ENCODE assay signal across 22 cellular contexts in the genomic region with DNA sequence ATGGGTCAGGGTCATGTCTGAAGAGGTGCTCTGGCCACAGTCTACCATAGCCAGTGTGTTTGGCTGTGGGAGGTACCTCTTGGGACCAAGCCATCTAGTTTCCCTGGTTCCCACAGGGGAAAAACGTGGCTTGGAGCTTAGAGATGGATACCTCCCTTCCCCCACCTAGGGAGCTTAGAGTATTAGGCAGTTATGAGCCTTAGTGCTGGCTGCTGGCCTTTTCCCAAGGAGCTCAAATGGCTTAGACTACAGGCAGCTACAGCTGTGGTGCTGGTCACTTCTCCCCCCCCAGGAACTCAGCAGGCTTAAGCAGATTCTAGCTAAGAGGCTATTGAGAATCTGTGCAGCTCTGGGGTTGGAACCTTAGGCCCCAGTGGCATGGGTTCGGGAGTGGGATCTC.
DNase-seq lines count a peak whose midpoint lies in the region; TF ChIP-seq lines count a peak whose summit lies in the region.
"Had no signal": no experiment of that assay in that cellular context is flagged by ENCODE, and none has a peak within 500 bp of the region (broad histone marks: within the 10 kb centered on the region; RNA-seq: fewer than 3 reads in every experiment).

No MANE protein-coding gene starts in this region.

- no peak overlapping the region for H2AK5ac ChIP-seq in mesendoderm (ENCODE audit: low read length)

- no peaks in the 10 kb centered on the region for H3K36me3 ChIP-seq in WERI-Rb-1
- H3K36me3 ChIP-seq in mesendoderm (ENCODE audit: control insufficient read depth, insufficient read depth, low read length), result no peaks in the 10 kb centered on the region
- H3K36me3 ChIP-seq: BE2C; BLaER1 treated with 17β-estradiol and CSF1 and Interleukin-3, amounts not matched to agents 10 nM and 100 nM had no signal

- H2BK5ac ChIP-seq in mesendoderm (ENCODE audit: low read length), result no peak overlapping the region

- no peaks in the 10 kb centered on the region for H3K79me1 ChIP-seq in mesendoderm (ENCODE audit: low read length)

- no peak overlapping the region for H3K4ac ChIP-seq in mesendoderm (ENCODE audit: low read depth, low read length)

- H3K4me3 ChIP-seq in WERI-Rb-1 (ENCODE audit: low read depth, low read length) (no peak overlapping the region), retinal pigment epithelial cell (ENCODE audit: low read length) (no peak overlapping the region), mesendoderm (ENCODE audit: low read length) (no peak overlapping the region)
- H3K4me3 ChIP-seq: A549; BLaER1 treated with 17β-estradiol and CSF1 and Interleukin-3, amounts not matched to agents 10 nM and 100 nM; GM12878; GM23338 had no signal

- H3K56ac ChIP-seq in mesendoderm (ENCODE audit: low read length), result no peak overlapping the region

- H3K4me1 ChIP-seq in mesendoderm (ENCODE audit: control insufficient read depth, low read depth, low read length), result no peaks in the 10 kb centered on the region
- H3K4me1 ChIP-seq: BE2C; BLaER1 treated with 17β-estradiol and CSF1 and Interleukin-3, amounts not matched to agents 10 nM and 100 nM had no signal

- no peak overlapping the region for H3K9ac ChIP-seq in mesendoderm (ENCODE audit: low read length)
- H3K9ac ChIP-seq: BLaER1 treated with 17β-estradiol and CSF1 and Interleukin-3, amounts not matched to agents 10 nM and 100 nM had no signal

- H3K9me3 ChIP-seq in WERI-Rb-1 (ENCODE audit: severe bottlenecking), result no peaks in the 10 kb centered on the region
- H3K9me3 ChIP-seq: BE2C; BLaER1 treated with 17β-estradiol and CSF1 and Interleukin-3, amounts not matched to agents 10 nM and 100 nM had no signal

- H4K8ac ChIP-seq in mesendoderm (ENCODE audit: low read depth, low read length), result no peak overlapping the region

- no CpG with 5 or more reads among the region's 2 CpGs for WGBS in mesendoderm (ENCODE audit: extremely low coverage, insufficient coverage, low lambda C conversion rate)

- H2BK120ac ChIP-seq in mesendoderm (ENCODE audit: low read depth, low read length), result no peak overlapping the region

- H3K79me2 ChIP-seq in mesendoderm (ENCODE audit: control insufficient read depth, insufficient read depth, low read length), result no peaks in the 10 kb centered on the region

- H3K27ac ChIP-seq in WERI-Rb-1, result no peak overlapping the region
- no peak overlapping the region for H3K27ac ChIP-seq in mesendoderm (ENCODE audit: low read depth, low read length)
- H3K27ac ChIP-seq: A549; BLaER1 treated with 17β-estradiol and CSF1 and Interleukin-3, amounts not matched to agents 10 nM and 100 nM had no signal

- no peak overlapping the region for H3K4me2 ChIP-seq in mesendoderm (ENCODE audit: low read length)
- H3K4me2 ChIP-seq: A549; BLaER1 treated with 17β-estradiol and CSF1 and Interleukin-3, amounts not matched to agents 10 nM and 100 nM; GM23338 had no signal

- no peak overlapping the region for H3K23ac ChIP-seq in mesendoderm (ENCODE audit: low read length)

- no peak overlapping the region for H3K18ac ChIP-seq in mesendoderm (ENCODE audit: low read length)

- TF ChIP-seq CTCF in WERI-Rb-1 (IDR thresholded peaks at IDR 0.05; ENCODE audit: low read depth, low read length), result no peak
- no peak for TF ChIP-seq CTCF in retinal pigment epithelial cell (conservative IDR thresholded peaks at IDR 0.05; ENCODE audit: low read depth, low read length)

- peak; percentile 93 for DNase-seq in NCI-H82 (lab: John Stamatoyannopoulos, UW)
- DNase-seq in WERI-Rb-1, result peak; percentile 87
- DNase-seq in retinal pigment epithelial cell (ENCODE audit: low read depth), result peak; percentile 90
- DNase-seq in mesendoderm, result no peak
- no peak for DNase-seq in NCI-H1105 (lab: John Stamatoyannopoulos, UW)
- no peak for DNase-seq in activated CD4-positive, alpha-beta T cell treated with anti-CD3 and anti-CD28 coated beads for 48 hours
- DNase-seq: 8988T; ACHN; AML-193; BE2C; CD4-positive, alpha-beta T cell; CD8-positive, alpha-beta memory T cell; DMS 273 treated with DMSO at 0.1 percent for 48 hours; DMS79; EL; GDM1; H7; HCEC 1CT had no signal

- H4K5ac ChIP-seq in mesendoderm (ENCODE audit: low read length), result no peak overlapping the region

- H3K27me3 ChIP-seq in WERI-Rb-1 (ENCODE audit: insufficient read depth, low read depth, severe bottlenecking) (no peaks in the 10 kb centered on the region), mesendoderm (ENCODE audit: insufficient read depth, low read length, poor library complexity) (no peaks in the 10 kb centered on the region)
- H3K27me3 ChIP-seq: BE2C; BLaER1 treated with 17β-estradiol and CSF1 and Interleukin-3, amounts not matched to agents 10 nM and 100 nM had no signal

- H2BK15ac ChIP-seq in mesendoderm (replicated peaks; ENCODE audit: low read depth), result no peak overlapping the region

Comparison
In these comparisons a context has a peak if more than half of its experiments do, and no peak if none do; other contexts are left out.
1. DNase-seq: peak in NCI-H82 (single experiment), WERI-Rb-1 (single experiment) and retinal pigment epithelial cell (single experiment); none in mesendoderm (single experiment), NCI-H1105 (single experiment) and activated CD4-positive, alpha-beta T cell treated with anti-CD3 and anti-CD28 coated beads for 48 hours (single experiment).